In the genomic region with DNA sequence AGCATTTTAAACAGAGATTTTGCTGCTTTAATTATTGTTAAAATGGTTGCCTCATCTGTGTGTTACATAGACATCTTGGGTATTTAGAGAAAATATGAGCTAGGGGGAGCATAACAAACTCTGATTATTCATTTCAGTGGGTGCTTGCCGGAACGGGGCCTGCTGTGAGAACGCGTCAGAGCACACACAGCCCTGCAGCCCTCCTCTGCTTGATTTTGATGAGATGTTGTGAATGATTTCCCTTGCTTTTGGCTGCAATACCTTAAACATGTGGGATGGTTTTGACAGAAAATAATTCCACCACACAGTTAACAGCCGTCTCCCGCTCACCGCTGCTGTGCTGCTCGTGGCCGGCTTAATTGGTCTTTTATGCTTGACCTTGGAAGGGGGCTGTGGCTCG, we compare ENCODE assay signal across 17 cellular contexts. TPM values are rescaled to one million over a fixed set of nuclear protein-coding genes. Genes with fewer than 3 reads are reported as not detected.
A peak's percentile ranks its signal among the peaks of the same experiment; 100 is the strongest.
DNase-seq lines count a peak whose midpoint lies in the region; ATAC-seq, FAIRE-seq and TF ChIP-seq lines count a peak whose summit lies in the region.
"Had no signal": no experiment of that assay in that cellular context is flagged by ENCODE, and none has a peak within 500 bp of the region (broad histone marks: within the 10 kb centered on the region; RNA-seq: fewer than 3 reads in every experiment).

No MANE protein-coding gene starts in this region.

- no peak for TF ChIP-seq POLR2A in right lobe of liver (IDR thresholded peaks at IDR 0.05)

- intact Hi-C loops in lower lobe of right lung (cut with DNase I) (no loop called here), right lobe of liver (cut with DNase I) (no loop called here)

- H3K4me1 ChIP-seq in lower lobe of right lung (peaks cover 9% of the 10 kb centered on the region), stomach smooth muscle (ENCODE audit: control insufficient read depth, insufficient read depth, low read length) (peaks cover 59% of the 10 kb centered on the region), right lobe of liver (no peaks in the 10 kb centered on the region)
- H3K4me1 ChIP-seq: colonic mucosa, HAP-1, parathyroid adenoma had no signal

- peak overlapping the region; percentile 21 to 32 for H3K9ac ChIP-seq in stomach smooth muscle (ENCODE audit: low read length in 2 of 2)
- H3K9ac ChIP-seq: parathyroid adenoma had no signal

- H3K27ac ChIP-seq in lower lobe of right lung = peak overlapping the region; percentile 77
- peak overlapping the region; percentile 80 for H3K27ac ChIP-seq in stomach smooth muscle (ENCODE audit: low read length)
- H3K27ac ChIP-seq in right lobe of liver = no peak overlapping the region
- H3K27ac ChIP-seq: colonic mucosa, parathyroid adenoma, thoracic aorta had no signal

- no peak overlapping the region for H3K4me3 ChIP-seq in bronchial epithelial cell (ENCODE audit: low read depth, low read length)
- H3K4me3 ChIP-seq in lower lobe of right lung = no peak overlapping the region
- H3K4me3 ChIP-seq in stomach smooth muscle (ENCODE audit: low read length in 2 of 2) = no peak overlapping the region
- no peak overlapping the region for H3K4me3 ChIP-seq in right lobe of liver
- H3K4me3 ChIP-seq: colonic mucosa, HAP-1, thoracic aorta had no signal

- DNase-seq in NCI-H345 (lab: John Stamatoyannopoulos, UW) (peak; percentile 35), bronchial epithelial cell (ENCODE audit: low read depth) (peak; percentile 26), lower lobe of right lung (no peak), pons (ENCODE audit: low spot score) (no peak), right lobe of liver (no peak), NCI-H446 (lab: John Stamatoyannopoulos, UW) (no peak)
- DNase-seq: activated T-cell treated with anti-CD3 and anti-CD28 coated beads, Interleukin-2, amount 50 U/mL, for 4 hours; C1 segment of cervical spinal cord; colonic mucosa; DND-41; T-helper 9 cell had no signal

- WGBS in right lobe of liver (ENCODE audit: insufficient coverage, low coverage, low lambda C conversion rate, missing lambda C conversion rate) = 75% methylated on average over 10 of the region's 10 CpGs

- H3K27me3 ChIP-seq in bronchial epithelial cell (ENCODE audit: control insufficient read depth, insufficient read depth, low read length) (no peaks in the 10 kb centered on the region), lower lobe of right lung (ENCODE audit: low read depth) (no peaks in the 10 kb centered on the region), stomach smooth muscle (ENCODE audit: control insufficient read depth in 1 of 2, insufficient read depth in 2 of 2, low read length in 2 of 2) (no peaks in the 10 kb centered on the region), right lobe of liver (no peaks in the 10 kb centered on the region)
- H3K27me3 ChIP-seq: colonic mucosa had no signal

- TF ChIP-seq CTCF in bronchial epithelial cell (IDR thresholded peaks at IDR 0.05; ENCODE audit: insufficient read depth, low read length, severe bottlenecking) = no peak
- no peak for TF ChIP-seq CTCF in lower lobe of right lung (IDR thresholded peaks at IDR 0.05)
- no peak for TF ChIP-seq CTCF in right lobe of liver (IDR thresholded peaks at IDR 0.05)

- H3K9me3 ChIP-seq in lower lobe of right lung (no peaks in the 10 kb centered on the region), stomach smooth muscle (ENCODE audit: control insufficient read depth in 2 of 2, low read length in 2 of 2) (no peaks in the 10 kb centered on the region), right lobe of liver (no peaks in the 10 kb centered on the region)
- H3K9me3 ChIP-seq: colonic mucosa, HAP-1, thoracic aorta had no signal

- H3K36me3 ChIP-seq in bronchial epithelial cell (ENCODE audit: control insufficient read depth, insufficient read depth, low read length) (peaks cover 6% of the 10 kb centered on the region), lower lobe of right lung (peaks cover 10% of the 10 kb centered on the region), stomach smooth muscle (ENCODE audit: control insufficient read depth in 2 of 2, insufficient read depth in 2 of 2, low read length in 2 of 2) (peaks cover 0 to 4% of the 10 kb centered on the region in 2 donors), right lobe of liver (no peaks in the 10 kb centered on the region)
- H3K36me3 ChIP-seq: colonic mucosa, HAP-1 had no signal

- FAIRE-seq in bronchial epithelial cell (lab: Jason Lieb, UNC) = no peak

- ATAC-seq in lower lobe of right lung = no peak
- ATAC-seq in GM21619 (IDR thresholded peaks at IDR 0.05; ENCODE audit: unreplicated experiment) = no peak
- no peak for ATAC-seq in right lobe of liver
- ATAC-seq: activated T-cell treated with anti-CD3 and anti-CD28 coated beads, Interleukin-2, amount 50 U/mL, for 4 hours; Right ventricle myocardium inferior had no signal

RNA-seq across cellular contexts. Expression of a gene that starts 50.0 kb away (rescaled TPM):
- total RNA-seq in bronchial epithelial cell (under 0.01 TPM in 1 of 2 replicates, not detected in the other), lower lobe of right lung (0.12 TPM), right lobe of liver (not detected)
- total RNA-seq: activated T-cell treated with anti-CD3 and anti-CD28 coated beads, Interleukin-2, amount 50 U/mL, for 4 hours; colonic mucosa; Right ventricle myocardium inferior had no signal

Comparison
In these comparisons a context has a peak if more than half of its experiments do, and no peak if none do; other contexts are left out.
1. DNase-seq: peak in NCI-H345 (single experiment) and bronchial epithelial cell (single experiment); none in lower lobe of right lung (single experiment), pons (single experiment), right lobe of liver (0 of 3) and NCI-H446 (0 of 2).
2. H3K27ac ChIP-seq: peak in lower lobe of right lung (single experiment) and stomach smooth muscle (single experiment); none in right lobe of liver (0 of 3).